Comparison of ENCODE assay signal across 18 cellular contexts in genomic region chr9:37946041-37946440, GRCh38.
"Had no signal": no experiment of that assay in that cellular context is flagged by ENCODE, and none has a peak within 500 bp of the region (broad histone marks: within the 10 kb centered on the region; RNA-seq: fewer than 3 reads in every experiment).

No MANE protein-coding gene starts in this region.

- H3K9ac ChIP-seq: parathyroid adenoma had no signal

- FAIRE-seq: urothelium cell line had no signal

- DNase-seq: activated CD4-positive, alpha-beta T cell treated with anti-CD3 and anti-CD28 coated beads, Interleukin-2, amount 50 U/mL, for 1 hour; activated CD8-positive, alpha-beta memory T cell treated with anti-CD3 and anti-CD28 coated beads, Interleukin-2, amount 50 U/mL, for 4 hours; activated effector memory CD4-positive, alpha-beta T cell treated with Interleukin-2 at 50 U/mL for 16 hours; activated naive CD4-positive, alpha-beta T cell treated with anti-CD3 and anti-CD28 coated beads, Interleukin-2, amount 10 ng/mL, durations not matched to agents 7 days and 5 days; activated T-cell treated with anti-CD3 and anti-CD28 coated beads, Interleukin-2, amount 50 U/mL, for 4 hours; cerebellar nuclear complex; cortex of kidney; left ventricle myocardium inferior; sigmoid colon; stimulated activated CD4-positive, alpha-beta T cell treated with anti-CD3 and anti-CD28 coated beads, Interleukin-4, amount 100 ng/mL, for 4 hours; stimulated activated naive B cell treated with anti-CD40 and anti-IgM and Interleukin-4, amounts not matched to agents 10 μg/mL and 1 μg/mL and 100 μg/mL, for 72 hours had no signal

- H3K27ac ChIP-seq: gastroesophageal sphincter, left ventricle myocardium inferior, parathyroid adenoma had no signal

- H3K27me3 ChIP-seq: gastroesophageal sphincter, heart left ventricle, sigmoid colon had no signal

- H3K4me1 Mint-ChIP-seq: activated naive CD4-positive, alpha-beta T cell treated with anti-CD3 and anti-CD28 coated beads, Interleukin-2, amount 10 ng/mL, durations not matched to agents 7 days and 5 days; stimulated activated naive B cell treated with anti-CD40 and anti-IgM and Interleukin-4, amounts not matched to agents 10 μg/mL and 1 μg/mL and 100 μg/mL, for 72 hours had no signal

- H3K4me1 ChIP-seq: parathyroid adenoma had no signal

- H3K4me3 Mint-ChIP-seq: activated naive CD4-positive, alpha-beta T cell treated with anti-CD3 and anti-CD28 coated beads, Interleukin-2, amount 10 ng/mL, durations not matched to agents 7 days and 5 days; activated T-cell treated with anti-CD3 and anti-CD28 coated beads, Interleukin-2, amount 50 U/mL, for 4 hours; natural killer cell treated with Interleukin-12 subunit alpha and Interleukin-12 subunit beta and Interleukin-15 and Interleukin-18, amount 100 ng/mL, for 72 hours; stimulated activated naive B cell treated with anti-CD40 and anti-IgM and Interleukin-4, amounts not matched to agents 10 μg/mL and 1 μg/mL and 100 μg/mL, for 72 hours had no signal

- H3K9me3 Mint-ChIP-seq: activated naive CD4-positive, alpha-beta T cell treated with anti-CD3 and anti-CD28 coated beads, Interleukin-2, amount 10 ng/mL, durations not matched to agents 7 days and 5 days; activated T-cell treated with anti-CD3 and anti-CD28 coated beads, Interleukin-2, amount 50 U/mL, for 4 hours; natural killer cell treated with Interleukin-12 subunit alpha and Interleukin-12 subunit beta and Interleukin-15 and Interleukin-18, amount 100 ng/mL, for 72 hours; stimulated activated naive B cell treated with anti-CD40 and anti-IgM and Interleukin-4, amounts not matched to agents 10 μg/mL and 1 μg/mL and 100 μg/mL, for 72 hours had no signal

- H3K9me3 ChIP-seq: gastroesophageal sphincter, heart left ventricle, left ventricle myocardium inferior, sigmoid colon had no signal

- ATAC-seq: activated CD4-positive, CD25-positive, alpha-beta regulatory T cell treated with anti-CD3 and anti-CD28 coated beads, Interleukin-2, amount 50 U/mL, for 24 hours; activated T-cell treated with anti-CD3 and anti-CD28 coated beads, Interleukin-2, amount 50 U/mL, for 4 hours; esophagus mucosa; gastroesophageal sphincter; heart left ventricle; natural killer cell treated with Interleukin-12 subunit alpha and Interleukin-12 subunit beta and Interleukin-15 and Interleukin-18, amount 100 ng/mL, for 72 hours; stimulated activated naive B cell treated with anti-CD40 and anti-IgM and Interleukin-4, amounts not matched to agents 10 μg/mL and 1 μg/mL and 100 μg/mL, for 72 hours had no signal

- H3K27ac Mint-ChIP-seq: activated naive CD4-positive, alpha-beta T cell treated with anti-CD3 and anti-CD28 coated beads, Interleukin-2, amount 10 ng/mL, durations not matched to agents 7 days and 5 days; natural killer cell treated with Interleukin-12 subunit alpha and Interleukin-12 subunit beta and Interleukin-15 and Interleukin-18, amount 100 ng/mL, for 72 hours; stimulated activated naive B cell treated with anti-CD40 and anti-IgM and Interleukin-4, amounts not matched to agents 10 μg/mL and 1 μg/mL and 100 μg/mL, for 72 hours had no signal

- H2AFZ ChIP-seq: parathyroid adenoma had no signal

- H3K27me3 Mint-ChIP-seq: activated naive CD4-positive, alpha-beta T cell treated with anti-CD3 and anti-CD28 coated beads, Interleukin-2, amount 10 ng/mL, durations not matched to agents 7 days and 5 days; natural killer cell treated with Interleukin-12 subunit alpha and Interleukin-12 subunit beta and Interleukin-15 and Interleukin-18, amount 100 ng/mL, for 72 hours had no signal

- H3K4me3 ChIP-seq: gastroesophageal sphincter, heart left ventricle, left ventricle myocardium inferior, sigmoid colon had no signal

- H3K36me3 Mint-ChIP-seq: activated naive CD4-positive, alpha-beta T cell treated with anti-CD3 and anti-CD28 coated beads, Interleukin-2, amount 10 ng/mL, durations not matched to agents 7 days and 5 days; natural killer cell treated with Interleukin-12 subunit alpha and Interleukin-12 subunit beta and Interleukin-15 and Interleukin-18, amount 100 ng/mL, for 72 hours had no signal

- H3K79me2 ChIP-seq: parathyroid adenoma had no signal
